1 cellular context compared by ENCODE assay signal in the genomic region with DNA sequence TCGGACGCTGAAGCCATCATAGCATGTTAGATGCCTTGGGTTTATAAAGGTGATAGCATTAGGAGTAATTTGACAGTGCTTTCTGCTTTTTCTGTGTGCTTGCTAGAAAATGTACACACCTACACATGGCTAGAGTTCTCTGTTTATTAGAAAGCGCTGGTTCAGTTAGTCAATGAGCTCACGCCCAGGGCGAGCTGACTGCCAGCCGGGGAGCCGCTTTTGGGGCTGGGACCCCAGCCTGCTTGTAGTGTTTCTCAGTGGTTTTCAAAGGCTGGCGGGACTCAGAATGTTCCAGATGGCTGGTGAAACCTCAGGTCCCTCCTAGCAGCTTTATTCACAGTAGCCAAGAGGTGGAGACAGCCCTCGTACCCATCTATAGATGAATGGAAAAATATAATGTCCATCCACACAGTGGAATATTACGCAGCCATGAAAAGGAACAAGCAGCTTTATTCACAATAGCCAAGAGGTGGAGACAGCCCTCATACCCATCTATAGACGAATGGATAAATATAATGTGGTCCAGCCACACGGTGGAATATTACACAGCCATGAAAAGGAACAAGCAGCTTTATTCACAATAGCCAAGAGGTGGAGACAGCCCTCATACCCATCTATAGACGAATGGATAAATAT.
A peak's percentile ranks its signal among the peaks of the same experiment; 100 is the strongest.
TF ChIP-seq lines count a peak whose summit lies in the region.

No MANE protein-coding gene starts in this region.

TF ChIP-seq in K562, 482 proteins besides CTCF, POLR2A, EP300 and RAD21:
- TF ChIP-seq ZNF146 (CRISPR knock-in tag; IDR thresholded peaks at IDR 0.05; ENCODE audit: unreplicated experiment) (peak; percentile 77), RBM25 (IDR thresholded peaks at IDR 0.05; ENCODE audit: low read depth, low read length, severe bottlenecking) (peak; percentile 28)
